ENCODE assay signal across 17 cellular contexts in genomic region chr2:48569433-48569832, GRCh38. TPM values are rescaled to one million over a fixed set of nuclear protein-coding genes. Genes with fewer than 3 reads are reported as not detected.
DNase-seq lines count a peak whose midpoint lies in the region; ATAC-seq, FAIRE-seq and TF ChIP-seq lines count a peak whose summit lies in the region.
"Had no signal": no experiment of that assay in that cellular context is flagged by ENCODE, and none has a peak within 500 bp of the region (broad histone marks: within the 10 kb centered on the region; RNA-seq: fewer than 3 reads in every experiment).

No MANE protein-coding gene starts in this region.

- H3F3A ChIP-seq in GM23248 (ENCODE audit: insufficient read depth) (0 out of 2 replicates have a peak, but pooled peaks cover 4% of the 10 kb centered on the region), SK-N-SH (replicated peaks; ENCODE audit: insufficient read depth) (peaks cover 15% of the 10 kb centered on the region)

- H3K9me2 ChIP-seq in GM23248 (ENCODE audit: insufficient read depth): no peaks in the 10 kb centered on the region
- H3K9me2 ChIP-seq in SK-N-SH: no peaks in the 10 kb centered on the region

- ATAC-seq in GM19324 (IDR thresholded peaks at IDR 0.05; ENCODE audit: low FRiP score, unreplicated experiment): no peak

- no peak for TF ChIP-seq RAD21 in SK-N-SH (IDR thresholded peaks at IDR 0.05; ENCODE audit: low read length)

- TF ChIP-seq CTCF in SK-N-SH (IDR thresholded peaks at IDR 0.05) (no peak), coronary artery (IDR thresholded peaks at IDR 0.05) (no peak), nephron (IDR thresholded peaks at IDR 0.05; ENCODE audit: unreplicated experiment in 3 of 3) (no peak), foreskin fibroblast (IDR thresholded peaks at IDR 0.05; ENCODE audit: low read depth, low read length) (no peak)

- H3K4me3 Mint-ChIP-seq in nephron: no peak overlapping the region
- H3K4me3 Mint-ChIP-seq: CD14-positive monocyte, H9 had no signal

- H3K27ac Mint-ChIP-seq in nephron: peak overlapping the region; percentile 17 to 89 (median 38)
- H3K27ac Mint-ChIP-seq: CD14-positive monocyte, H9 had no signal

- TF ChIP-seq EP300 in SK-N-SH (IDR thresholded peaks at IDR 0.05; ENCODE audit: borderline replicate concordance in 1 of 2, low read depth in 1 of 2, low read length in 1 of 2): peak in 1 of 2 experiments; percentile 64; a peak in 1 of 4 replicates

- no peak for TF ChIP-seq POLR2A in GM12892 (IDR thresholded peaks at IDR 0.05; ENCODE audit: low read depth, low read length)

- no peaks in the 10 kb centered on the region for H4K20me1 ChIP-seq in GM23248 (ENCODE audit: insufficient read depth)
- H4K20me1 ChIP-seq in SK-N-SH (ENCODE audit: insufficient read depth): no peaks in the 10 kb centered on the region

- H3K4me3 ChIP-seq in GM23248: no peak overlapping the region
- no peak overlapping the region for H3K4me3 ChIP-seq in SK-N-SH (ENCODE audit: low read depth in 2 of 2, low read length in 1 of 2)
- H3K4me3 ChIP-seq in coronary artery: peak overlapping the region; percentile 25
- H3K4me3 ChIP-seq in foreskin fibroblast (ENCODE audit: low read depth in 1 of 2, low read length in 2 of 2): no peak overlapping the region
- H3K4me3 ChIP-seq: Peyer's patch had no signal

- H3K36me3 ChIP-seq in GM23248 (ENCODE audit: low read depth) (no peaks in the 10 kb centered on the region), SK-N-SH (replicated peaks in 1 of 2; ENCODE audit: control insufficient read depth in 1 of 2, insufficient read depth in 2 of 2, low read length in 1 of 2) (no peaks in the 10 kb centered on the region)
- H3K36me3 ChIP-seq: Peyer's patch had no signal

- peak overlapping the region; percentile 27 for H3K27ac ChIP-seq in GM23248
- peak overlapping the region; percentile 17 to 85; a peak in 3 of 4 replicates for H3K27ac ChIP-seq in SK-N-SH (ENCODE audit: low read depth in 2 of 2, low read length in 1 of 2)
- peak overlapping the region in 1 of 2 donors; percentile 53 for H3K27ac ChIP-seq in coronary artery

- peak; percentile 68 for DNase-seq in GM23248
- DNase-seq in SK-N-SH: no peak
- no peak for DNase-seq in coronary artery (ENCODE audit: low spot score)
- no peak for DNase-seq in GM12892 (ENCODE audit: insufficient read length)
- no peak for DNase-seq in foreskin fibroblast
- DNase-seq: ACHN, DMS79 treated with DMSO at 0.1 percent for 48 hours, H9, NCI-H1694 treated with DMSO at 0.1 percent for 48 hours, NCI-H510A, NCI-H748 treated with DMSO at 0.1 percent for 48 hours, Peyer's patch had no signal

- no peaks in the 10 kb centered on the region for H3K9me3 Mint-ChIP-seq in nephron
- H3K9me3 Mint-ChIP-seq: H9 had no signal

- no peak overlapping the region for H2AFZ ChIP-seq in GM23248
- no peak overlapping the region for H2AFZ ChIP-seq in SK-N-SH (ENCODE audit: low read depth)

- H3K4me2 ChIP-seq in GM23248 (ENCODE audit: unreplicated experiment) (no peak overlapping the region), SK-N-SH (peak overlapping the region; percentile 53; the same call in 1 of the 2 replicates)

- peaks cover 16% of the 10 kb centered on the region for H3K4me1 ChIP-seq in GM23248 (ENCODE audit: insufficient read depth)
- peaks cover 3 to 26% of the 10 kb centered on the region in 2 experiments; a peak in 2 of 4 replicates for H3K4me1 ChIP-seq in SK-N-SH (ENCODE audit: control insufficient read depth in 1 of 2, insufficient read depth in 2 of 2, low read depth in 1 of 2, low read length in 1 of 2)
- H3K4me1 ChIP-seq: Peyer's patch had no signal

- peaks cover 37% of the 10 kb centered on the region for H3K36me3 Mint-ChIP-seq in nephron (ENCODE audit: low read depth)
- H3K36me3 Mint-ChIP-seq: CD14-positive monocyte had no signal

- POLR2A ChIA-PET in SK-N-SH (lab: Yijun Ruan, JAX): no interaction called here

- H3K9ac ChIP-seq in GM23248 (no peak overlapping the region), SK-N-SH (peak overlapping the region; percentile 22; the same call in 1 of the 2 replicates)

- FAIRE-seq in GM12892 (lab: Jason Lieb, UNC): no peak

- CTCF ChIA-PET in SK-N-SH (lab: Yijun Ruan, JAX): interaction anchor here (1.0 to 1.3 kb wide), 3 partner anchors 20 to 83 kb away, joined by 3 to 4 read pairs (median 3); no protein-coding TSS in a partner anchor

- peaks cover 54% of the 10 kb centered on the region for H3K4me1 Mint-ChIP-seq in nephron

- H3K27me3 Mint-ChIP-seq in nephron (ENCODE audit: low read depth): no peaks in the 10 kb centered on the region

- H3K27me3 ChIP-seq in GM23248 (replicated peaks; ENCODE audit: insufficient read depth) (no peaks in the 10 kb centered on the region), SK-N-SH (ENCODE audit: insufficient read depth) (no peaks in the 10 kb centered on the region)
- H3K27me3 ChIP-seq: Peyer's patch had no signal

- H3K9me3 ChIP-seq in GM23248 (ENCODE audit: low read depth) (no peaks in the 10 kb centered on the region), SK-N-SH (no peaks in the 10 kb centered on the region)
- H3K9me3 ChIP-seq: Peyer's patch had no signal

- in situ Hi-C loops in GM23248 (cut with MboI): no loop called here

- H3K79me2 ChIP-seq in GM23248 (ENCODE audit: insufficient read depth): no peaks in the 10 kb centered on the region
- no peaks in the 10 kb centered on the region for H3K79me2 ChIP-seq in SK-N-SH (ENCODE audit: insufficient read depth)

TF ChIP-seq in SK-N-SH, 30 proteins besides CTCF, POLR2A, EP300 and RAD21 (continues in another document):
- TF ChIP-seq NRF1 (IDR thresholded peaks at IDR 0.05; ENCODE audit: low read depth, low read length) (no peak), MEF2A (IDR thresholded peaks at IDR 0.05; ENCODE audit: borderline replicate concordance, low read depth) (peak; percentile 36; the same call in 1 of the 2 replicates), MXI1 (IDR thresholded peaks at IDR 0.05; ENCODE audit: low read depth, low read length) (no peak), TAF1 (IDR thresholded peaks at IDR 0.05; ENCODE audit: borderline replicate concordance, low read depth, low read length) (no peak), REST (IDR thresholded peaks at IDR 0.05; ENCODE audit: low read depth, low read length) (no peak), SIN3A (IDR thresholded peaks at IDR 0.05; ENCODE audit: borderline replicate concordance, low read depth, low read length) (no peak), RXRA (IDR thresholded peaks at IDR 0.05; ENCODE audit: borderline replicate concordance, low read depth) (peak; percentile 52; the same call in 1 of the 2 replicates), FOXM1 (IDR thresholded peaks at IDR 0.05; ENCODE audit: low read depth) (no peak), RCOR1 (IDR thresholded peaks at IDR 0.05; ENCODE audit: low read length) (no peak), GATA2 (CRISPR knock-in tag; IDR thresholded peaks at IDR 0.05) (no peak), TCF12 (IDR thresholded peaks at IDR 0.05) (peak; percentile 75)
- TF ChIP-seq, protein P1, sequence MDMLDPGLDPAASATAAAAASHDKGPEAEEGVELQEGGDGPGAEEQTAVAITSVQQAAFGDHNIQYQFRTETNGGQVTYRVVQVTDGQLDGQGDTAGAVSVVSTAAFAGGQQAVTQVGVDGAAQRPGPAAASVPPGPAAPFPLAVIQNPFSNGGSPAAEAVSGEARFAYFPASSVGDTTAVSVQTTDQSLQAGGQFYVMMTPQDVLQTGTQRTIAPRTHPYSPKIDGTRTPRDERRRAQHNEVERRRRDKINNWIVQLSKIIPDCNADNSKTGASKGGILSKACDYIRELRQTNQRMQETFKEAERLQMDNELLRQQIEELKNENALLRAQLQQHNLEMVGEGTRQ (IDR thresholded peaks at IDR 0.05; ENCODE audit: borderline replicate concordance, low read depth, low read length): no peak

RNA-seq across cellular contexts. Expression of gene STON1, which starts 39.5 kb away (rescaled TPM):
- 4.9 and 5.6 TPM in 2 replicates for total RNA-seq in GM23248 (2014; rRNA removed; shearing (Covaris generic))
- polyA plus RNA-seq in GM23248 (2016; fragmentation: Nextera tagmentation; extraction: Ambion mirVana) (3.0 TPM in 2 replicates), SK-N-SH (2012; rRNA removed) (4.2 and 5.7 TPM in 2 replicates)
- polyA plus RNA-seq in SK-N-SH (2012; cell fraction: cytosol; rRNA removed): 5.5 and 6.0 TPM in 2 replicates
- polyA plus RNA-seq in SK-N-SH (2012; cell fraction: nucleus; rRNA removed): 4.2 and 7.5 TPM in 2 replicates
- polyA plus RNA-seq in GM12892 (2012; ENCODE audit: missing spikeins): 0.68 TPM

RNA-seq across cellular contexts. Expression of gene GTF2A1L, which starts 48.2 kb away (rescaled TPM):
- total RNA-seq in GM23248 (2014; rRNA removed; shearing (Covaris generic)): 0.13 and 0.76 TPM in 2 replicates
- 0.13 and 0.27 TPM in 2 replicates for polyA plus RNA-seq in GM23248 (2016; fragmentation: Nextera tagmentation; extraction: Ambion mirVana)
- polyA plus RNA-seq in SK-N-SH (2012; rRNA removed): 0.36 and 0.44 TPM in 2 replicates
- 0.56 and 0.59 TPM in 2 replicates for polyA plus RNA-seq in SK-N-SH (2012; cell fraction: cytosol; rRNA removed)
- polyA plus RNA-seq in SK-N-SH (2012; cell fraction: nucleus; rRNA removed): 0.97 and 2.0 TPM in 2 replicates
- not detected for polyA plus RNA-seq in GM12892 (2012; ENCODE audit: missing spikeins)
- total RNA-seq: G401, H9, Right ventricle myocardium inferior had no signal
- polyA plus RNA-seq: CD14-positive monocyte had no signal
